1 cellular context compared by ENCODE assay signal in the genomic region with DNA sequence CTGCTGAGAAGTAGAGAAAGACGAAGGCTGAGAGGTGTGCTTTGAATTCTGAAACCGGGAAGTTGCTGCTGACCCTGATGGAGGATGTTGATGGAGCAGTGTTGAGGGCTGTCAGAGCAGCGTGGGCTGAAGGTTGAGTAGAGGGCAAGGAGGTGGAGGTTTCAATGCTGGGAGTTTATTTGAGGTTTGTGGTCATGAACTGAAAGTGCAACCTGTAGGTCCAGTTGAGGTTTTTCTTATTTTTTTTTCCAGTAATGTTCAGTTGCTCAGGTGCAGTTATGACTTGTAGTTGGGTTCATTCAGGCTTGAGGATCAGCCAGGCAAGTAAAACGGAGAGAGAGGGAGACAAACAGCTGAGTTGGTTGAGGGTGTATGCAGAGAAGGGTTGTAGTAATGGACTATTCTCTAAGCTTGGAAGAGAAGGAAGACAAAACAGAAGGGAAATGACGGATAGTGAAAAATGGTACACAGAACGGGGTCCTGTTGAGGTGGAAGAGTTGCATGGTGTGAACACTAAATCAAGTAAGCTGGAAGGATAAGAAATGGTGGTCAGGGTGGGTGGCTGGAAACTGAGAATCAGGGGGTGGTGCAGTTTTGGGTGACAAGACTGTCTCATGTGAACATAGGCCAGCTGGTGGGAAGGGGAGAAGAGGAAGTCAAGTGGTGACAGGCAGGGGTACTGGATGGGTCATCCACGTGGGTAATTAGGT.
TF ChIP-seq lines count a peak whose summit lies in the region.

No MANE protein-coding gene starts in this region.

TF ChIP-seq in GM23338, 12 proteins besides CTCF, POLR2A, EP300 and RAD21 (continued from another document):
- TF ChIP-seq, protein P1, sequence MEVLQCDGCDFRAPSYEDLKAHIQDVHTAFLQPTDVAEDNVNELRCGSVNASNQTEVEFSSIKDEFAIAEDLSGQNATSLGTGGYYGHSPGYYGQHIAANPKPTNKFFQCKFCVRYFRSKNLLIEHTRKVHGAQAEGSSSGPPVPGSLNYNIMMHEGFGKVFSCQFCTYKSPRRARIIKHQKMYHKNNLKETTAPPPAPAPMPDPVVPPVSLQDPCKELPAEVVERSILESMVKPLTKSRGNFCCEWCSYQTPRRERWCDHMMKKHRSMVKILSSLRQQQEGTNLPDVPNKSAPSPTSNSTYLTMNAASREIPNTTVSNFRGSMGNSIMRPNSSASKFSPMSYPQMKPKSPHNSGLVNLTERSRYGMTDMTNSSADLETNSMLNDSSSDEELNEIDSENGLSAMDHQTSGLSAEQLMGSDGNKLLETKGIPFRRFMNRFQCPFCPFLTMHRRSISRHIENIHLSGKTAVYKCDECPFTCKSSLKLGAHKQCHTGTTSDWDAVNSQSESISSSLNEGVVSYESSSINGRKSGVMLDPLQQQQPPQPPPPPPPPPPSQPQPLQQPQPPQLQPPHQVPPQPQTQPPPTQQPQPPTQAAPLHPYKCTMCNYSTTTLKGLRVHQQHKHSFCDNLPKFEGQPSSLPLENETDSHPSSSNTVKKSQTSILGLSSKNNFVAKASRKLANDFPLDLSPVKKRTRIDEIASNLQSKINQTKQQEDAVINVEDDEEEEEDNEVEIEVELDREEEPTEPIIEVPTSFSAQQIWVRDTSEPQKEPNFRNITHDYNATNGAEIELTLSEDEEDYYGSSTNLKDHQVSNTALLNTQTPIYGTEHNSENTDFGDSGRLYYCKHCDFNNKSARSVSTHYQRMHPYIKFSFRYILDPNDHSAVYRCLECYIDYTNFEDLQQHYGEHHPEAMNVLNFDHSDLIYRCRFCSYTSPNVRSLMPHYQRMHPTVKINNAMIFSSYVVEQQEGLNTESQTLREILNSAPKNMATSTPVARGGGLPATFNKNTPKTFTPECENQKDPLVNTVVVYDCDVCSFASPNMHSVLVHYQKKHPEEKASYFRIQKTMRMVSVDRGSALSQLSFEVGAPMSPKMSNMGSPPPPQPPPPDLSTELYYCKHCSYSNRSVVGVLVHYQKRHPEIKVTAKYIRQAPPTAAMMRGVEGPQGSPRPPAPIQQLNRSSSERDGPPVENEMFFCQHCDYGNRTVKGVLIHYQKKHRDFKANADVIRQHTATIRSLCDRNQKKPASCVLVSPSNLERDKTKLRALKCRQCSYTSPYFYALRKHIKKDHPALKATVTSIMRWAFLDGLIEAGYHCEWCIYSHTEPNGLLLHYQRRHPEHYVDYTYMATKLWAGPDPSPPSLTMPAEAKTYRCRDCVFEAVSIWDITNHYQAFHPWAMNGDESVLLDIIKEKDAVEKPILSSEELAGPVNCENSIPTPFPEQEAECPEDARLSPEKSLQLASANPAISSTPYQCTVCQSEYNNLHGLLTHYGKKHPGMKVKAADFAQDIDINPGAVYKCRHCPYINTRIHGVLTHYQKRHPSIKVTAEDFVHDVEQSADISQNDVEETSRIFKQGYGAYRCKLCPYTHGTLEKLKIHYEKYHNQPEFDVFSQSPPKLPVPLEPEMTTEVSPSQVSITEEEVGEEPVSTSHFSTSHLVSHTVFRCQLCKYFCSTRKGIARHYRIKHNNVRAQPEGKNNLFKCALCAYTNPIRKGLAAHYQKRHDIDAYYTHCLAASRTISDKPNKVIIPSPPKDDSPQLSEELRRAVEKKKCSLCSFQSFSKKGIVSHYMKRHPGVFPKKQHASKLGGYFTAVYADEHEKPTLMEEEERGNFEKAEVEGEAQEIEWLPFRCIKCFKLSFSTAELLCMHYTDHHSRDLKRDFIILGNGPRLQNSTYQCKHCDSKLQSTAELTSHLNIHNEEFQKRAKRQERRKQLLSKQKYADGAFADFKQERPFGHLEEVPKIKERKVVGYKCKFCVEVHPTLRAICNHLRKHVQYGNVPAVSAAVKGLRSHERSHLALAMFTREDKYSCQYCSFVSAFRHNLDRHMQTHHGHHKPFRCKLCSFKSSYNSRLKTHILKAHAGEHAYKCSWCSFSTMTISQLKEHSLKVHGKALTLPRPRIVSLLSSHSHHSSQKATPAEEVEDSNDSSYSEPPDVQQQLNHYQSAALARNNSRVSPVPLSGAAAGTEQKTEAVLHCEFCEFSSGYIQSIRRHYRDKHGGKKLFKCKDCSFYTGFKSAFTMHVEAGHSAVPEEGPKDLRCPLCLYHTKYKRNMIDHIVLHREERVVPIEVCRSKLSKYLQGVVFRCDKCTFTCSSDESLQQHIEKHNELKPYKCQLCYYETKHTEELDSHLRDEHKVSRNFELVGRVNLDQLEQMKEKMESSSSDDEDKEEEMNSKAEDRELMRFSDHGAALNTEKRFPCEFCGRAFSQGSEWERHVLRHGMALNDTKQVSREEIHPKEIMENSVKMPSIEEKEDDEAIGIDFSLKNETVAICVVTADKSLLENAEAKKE (CRISPR knock-in tag; IDR thresholded peaks at IDR 0.05) = no peak
- TF ChIP-seq EZH2 (IDR thresholded peaks at IDR 0.05; ENCODE audit: low read depth, unreplicated experiment) (no peak), STAT1 (IDR thresholded peaks at IDR 0.05; ENCODE audit: unreplicated experiment) (no peak), POLR2AphosphoS5 (IDR thresholded peaks at IDR 0.05; ENCODE audit: low read depth) (no peak), CREB1 (CRISPR knock-in tag; IDR thresholded peaks at IDR 0.05; ENCODE audit: low read depth) (no peak)
- TF ChIP-seq, protein P2, sequence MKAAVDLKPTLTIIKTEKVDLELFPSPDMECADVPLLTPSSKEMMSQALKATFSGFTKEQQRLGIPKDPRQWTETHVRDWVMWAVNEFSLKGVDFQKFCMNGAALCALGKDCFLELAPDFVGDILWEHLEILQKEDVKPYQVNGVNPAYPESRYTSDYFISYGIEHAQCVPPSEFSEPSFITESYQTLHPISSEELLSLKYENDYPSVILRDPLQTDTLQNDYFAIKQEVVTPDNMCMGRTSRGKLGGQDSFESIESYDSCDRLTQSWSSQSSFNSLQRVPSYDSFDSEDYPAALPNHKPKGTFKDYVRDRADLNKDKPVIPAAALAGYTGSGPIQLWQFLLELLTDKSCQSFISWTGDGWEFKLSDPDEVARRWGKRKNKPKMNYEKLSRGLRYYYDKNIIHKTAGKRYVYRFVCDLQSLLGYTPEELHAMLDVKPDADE (IDR thresholded peaks at IDR 0.05) = no peak
TF ChIP-seq in GM23338: peak in this region for 0.
